ENCODE assay signal across 8 cellular contexts in genomic region chr2:12666445-12666844, GRCh38.
"Had no signal": no experiment of that assay in that cellular context is flagged by ENCODE, and none has a peak within 500 bp of the region (broad histone marks: within the 10 kb centered on the region; RNA-seq: fewer than 3 reads in every experiment).

No MANE protein-coding gene starts in this region.

- H3K4me3 ChIP-seq: GM12878 had no signal

- FAIRE-seq: G401.6, GM12878, GM12891, GM12892, GM18507, GM19239 had no signal

- DNase-seq: GDM1, GF-D8 had no signal

- ATAC-seq: GM12878 had no signal
